In genomic region chr12:2034633-2035420, GRCh38 we compare ENCODE assay signal across 1 cellular context.
TF ChIP-seq lines count a peak whose summit lies in the region.

No MANE protein-coding gene starts in this region.

TF ChIP-seq in K562, 482 proteins besides CTCF, POLR2A, EP300 and RAD21 (continued from another document and continues in another):
- TF ChIP-seq ILF3 (IDR thresholded peaks at IDR 0.05; ENCODE audit: borderline replicate concordance) (no peak), ZNF512 (tag; IDR thresholded peaks at IDR 0.05) (peak; percentile 68), FOXA3 (CRISPR knock-in tag; conservative IDR thresholded peaks at IDR 0.05 in 1 of 2, IDR thresholded peaks at IDR 0.05 in 1 of 2) (no peak), FOXK1 (CRISPR knock-in tag; IDR thresholded peaks at IDR 0.05; ENCODE audit: borderline replicate concordance) (no peak), FOXP1 (CRISPR knock-in tag; IDR thresholded peaks at IDR 0.05) (no peak), MEIS2 (IDR thresholded peaks at IDR 0.05; ENCODE audit: partially characterized antibody) (peak; percentile 51), STAT6 (CRISPR knock-in tag; IDR thresholded peaks at IDR 0.05) (no peak), ZNF23 (CRISPR knock-in tag; IDR thresholded peaks at IDR 0.05) (no peak), ESRRA (IDR thresholded peaks at IDR 0.05; ENCODE audit: borderline replicate concordance, low read depth) (peak; percentile 69; the same call in 1 of the 2 replicates), ETS1 (conservative IDR thresholded peaks at IDR 0.05; ENCODE audit: control insufficient read depth, low read depth, low read length) (no peak), CXXC5 (CRISPR knock-in tag; IDR thresholded peaks at IDR 0.05) (peak; percentile 81), YY1 (IDR thresholded peaks at IDR 0.05; ENCODE audit: borderline replicate concordance in 1 of 3, control insufficient read depth in 1 of 3, extremely low read depth in 1 of 3, insufficient read depth in 3 of 3, insufficient read length in 1 of 3, insufficient replicate concordance in 2 of 3, low read depth in 1 of 3, low read length in 2 of 3) (peak in 1 of 3 experiments; percentile 31), MAZ (CRISPR knock-in tag; conservative IDR thresholded peaks at IDR 0.05 in 1 of 2, IDR thresholded peaks at IDR 0.05 in 1 of 2) (peak in 1 of 2 experiments; percentile 29; a peak in 1 of 4 replicates), MGA (IDR thresholded peaks at IDR 0.05) (peak; percentile 84), MIER1 (IDR thresholded peaks at IDR 0.05; ENCODE audit: low read depth) (no peak), PTRF (tag; IDR thresholded peaks at IDR 0.05) (no peak), PRPF4 (IDR thresholded peaks at IDR 0.05; ENCODE audit: insufficient read depth, low read depth, low read length, poor library complexity, severe bottlenecking) (no peak), ELF2 (CRISPR knock-in tag; IDR thresholded peaks at IDR 0.05) (no peak), RB1 (IDR thresholded peaks at IDR 0.05; ENCODE audit: low read depth) (peak; percentile 86), MAX (CRISPR knock-in tag; IDR thresholded peaks at IDR 0.05) (peak; percentile 33; the same call in 1 of the 2 replicates), CREM (IDR thresholded peaks at IDR 0.05; ENCODE audit: low read depth) (peak; percentile 72), CTCFL (IDR thresholded peaks at IDR 0.05; ENCODE audit: borderline replicate concordance, insufficient read depth, low read depth, low read length, poor library complexity, severe bottlenecking) (peak; percentile 90), CBFA2T2 (conservative IDR thresholded peaks at IDR 0.05) (no peak), GTF2F1 (IDR thresholded peaks at IDR 0.05; ENCODE audit: low read depth, low read length) (no peak), MTF1 (CRISPR knock-in tag; IDR thresholded peaks at IDR 0.05; ENCODE audit: borderline replicate concordance) (no peak), GATAD2B (IDR thresholded peaks at IDR 0.05; ENCODE audit: borderline replicate concordance) (peak; percentile 27; the same call in 1 of the 2 replicates), PCBP2 (IDR thresholded peaks at IDR 0.05; ENCODE audit: low read depth, low read length, poor library complexity, severe bottlenecking) (no peak), E2F6 (IDR thresholded peaks at IDR 0.05; ENCODE audit: borderline replicate concordance in 1 of 2, extremely low read depth in 1 of 2, insufficient read depth in 1 of 2, insufficient read length in 1 of 2, low read depth in 1 of 2, low read length in 1 of 2, poor library complexity in 1 of 2, severe bottlenecking in 1 of 2) (peak; percentile 86 to 88), ATF1 (CRISPR knock-in tag; IDR thresholded peaks at IDR 0.05) (no peak), ATF1 (tag; IDR thresholded peaks at IDR 0.05) (peak; percentile 54), DDX20 (tag; IDR thresholded peaks at IDR 0.05; ENCODE audit: low read depth) (no peak), CTBP1 (IDR thresholded peaks at IDR 0.05; ENCODE audit: borderline replicate concordance) (peak; percentile 59; the same call in 1 of the 2 replicates), NONO (IDR thresholded peaks at IDR 0.05; ENCODE audit: low read depth in 2 of 2, low read length in 1 of 2) (0 out of 4 replicates have a peak, but pooled peaks of 1 of the 2 experiments have one; percentile 42), HOMEZ (CRISPR knock-in tag; IDR thresholded peaks at IDR 0.05) (no peak), BHLHE40 (IDR thresholded peaks at IDR 0.05; ENCODE audit: low read length) (peak; percentile 32; the same call in 1 of the 2 replicates), ZNF79 (CRISPR knock-in tag; IDR thresholded peaks at IDR 0.05; ENCODE audit: low read depth) (no peak), SMC3 (conservative IDR thresholded peaks at IDR 0.05; ENCODE audit: insufficient read depth, low read depth, low read length) (peak; percentile 34; the same call in 1 of the 2 replicates)
